Comparison of ENCODE assay signal across 15 cellular contexts in genomic region chr2:54638774-54639187, GRCh38.
DNase-seq lines count a peak whose midpoint lies in the region; ATAC-seq, FAIRE-seq and TF ChIP-seq lines count a peak whose summit lies in the region.
"Had no signal": no experiment of that assay in that cellular context is flagged by ENCODE, and none has a peak within 500 bp of the region (broad histone marks: within the 10 kb centered on the region; RNA-seq: fewer than 3 reads in every experiment).

No MANE protein-coding gene starts in this region.

- H3K9me3 Mint-ChIP-seq in CD4-positive, alpha-beta T cell, result no peaks in the 10 kb centered on the region
- H3K9me3 Mint-ChIP-seq in endothelial cell (ENCODE audit: unreplicated experiment), result no peaks in the 10 kb centered on the region
- H3K9me3 Mint-ChIP-seq: immature natural killer cell had no signal

- H3K36me3 Mint-ChIP-seq in CD4-positive, alpha-beta T cell (ENCODE audit: low read depth), result peaks cover 91% of the 10 kb centered on the region
- peaks cover 83% of the 10 kb centered on the region for H3K36me3 Mint-ChIP-seq in endothelial cell (ENCODE audit: low read depth, unreplicated experiment)

- no peak overlapping the region for H2BK5ac ChIP-seq in trophoblast cell (ENCODE audit: low read depth, low read length, poor library complexity)

- no peak overlapping the region for H2AFZ ChIP-seq in trophoblast cell (ENCODE audit: insufficient read depth, low read length, poor library complexity)

- peak overlapping the region; percentile 43 for H4K8ac ChIP-seq in trophoblast cell (ENCODE audit: low read depth, low read length)

- no peak for DNase-seq in CD4-positive, alpha-beta T cell
- DNase-seq in NCI-H187 (lab: John Stamatoyannopoulos, UW) (peak; percentile 34 to 41), endothelial cell (ENCODE audit: low spot score) (no peak), trophoblast cell (no peak), DMS153 treated with DMSO at 0.1 percent for 48 hours (lab: John Stamatoyannopoulos, UW; ENCODE audit: unreplicated experiment) (no peak), frontal cortex (ENCODE audit: low spot score in 2 of 2) (no peak)
- DNase-seq: activated CD4-positive, alpha-beta T cell treated with anti-CD3 and anti-CD28 coated beads, Interleukin-2, amount 50 U/mL, for 1 hour; activated gamma-delta T cell; immature natural killer cell; NCI-H2029 treated with DMSO at 0.1 percent for 48 hours; OCI-M1; T-helper 1 cell had no signal

- H3K27me3 Mint-ChIP-seq in CD4-positive, alpha-beta T cell, result no peaks in the 10 kb centered on the region
- H3K27me3 Mint-ChIP-seq in endothelial cell (ENCODE audit: unreplicated experiment), result peaks cover 34% of the 10 kb centered on the region

- no peak overlapping the region for H3K27ac ChIP-seq in CD4-positive, alpha-beta T cell (ENCODE audit: low read depth, low read length)
- H3K27ac ChIP-seq in trophoblast cell (ENCODE audit: low read depth, low read length), result no peak overlapping the region

- H3K4me3 Mint-ChIP-seq in CD4-positive, alpha-beta T cell, result no peak overlapping the region
- H3K4me3 Mint-ChIP-seq in endothelial cell (ENCODE audit: unreplicated experiment), result peak overlapping the region; percentile 63
- H3K4me3 Mint-ChIP-seq: immature natural killer cell had no signal

- POLR2A ChIA-PET in CD4-positive, alpha-beta T cell (lab: Charles Lee), result interaction anchor here (1.4 kb wide), 1 partner anchor 872 kb away, joined by 3 read pairs; the partner anchor contains the start of gene CHAC2

- H4K91ac ChIP-seq in trophoblast cell (ENCODE audit: low read depth, low read length), result no peak overlapping the region

- ATAC-seq in CD4-positive, alpha-beta T cell (ENCODE audit: poor library complexity), result no peak
- ATAC-seq in GM21737 (IDR thresholded peaks at IDR 0.05; ENCODE audit: unreplicated experiment) (no peak), GM18858 (IDR thresholded peaks at IDR 0.05; ENCODE audit: unreplicated experiment) (no peak)
- ATAC-seq: sciatic nerve had no signal

- no peak overlapping the region for H2AK5ac ChIP-seq in trophoblast cell (ENCODE audit: low read length)

- no peaks in the 10 kb centered on the region for H3K79me2 ChIP-seq in trophoblast cell (ENCODE audit: control insufficient read depth, insufficient read depth, low read length, poor library complexity)

- TF ChIP-seq CTCF in CD4-positive, alpha-beta T cell (IDR thresholded peaks at IDR 0.05), result no peak
- no peak for TF ChIP-seq CTCF in endothelial cell (IDR thresholded peaks at IDR 0.05; ENCODE audit: unreplicated experiment)

- H3K23ac ChIP-seq in trophoblast cell (ENCODE audit: low read length), result no peak overlapping the region

- no peak overlapping the region for H2BK12ac ChIP-seq in trophoblast cell (ENCODE audit: low read length)

- no CpG with 5 or more reads among the region's 7 CpGs for WGBS in trophoblast cell (ENCODE audit: extremely low coverage, insufficient coverage, insufficient read length)

- no peak overlapping the region for H2BK120ac ChIP-seq in trophoblast cell (ENCODE audit: insufficient read depth, low read length, poor library complexity)

- H3K4me2 ChIP-seq in trophoblast cell (ENCODE audit: low read length), result no peak overlapping the region

- H3K14ac ChIP-seq in trophoblast cell (ENCODE audit: low read length), result no peak overlapping the region

- intact Hi-C loops in CD4-positive, alpha-beta T cell (cut with DNase I, micrococcal nuclease), result no loop called here

- H4K12ac ChIP-seq in trophoblast cell (ENCODE audit: low read depth, low read length), result no peak overlapping the region

- no peak overlapping the region for H3K9ac ChIP-seq in trophoblast cell (ENCODE audit: low read length)

- H3K4me3 ChIP-seq in trophoblast cell (ENCODE audit: low read depth, low read length), result no peak overlapping the region

- peaks cover 37% of the 10 kb centered on the region for H3K4me1 Mint-ChIP-seq in CD4-positive, alpha-beta T cell (ENCODE audit: low read depth)
- peaks cover 59% of the 10 kb centered on the region for H3K4me1 Mint-ChIP-seq in endothelial cell (ENCODE audit: unreplicated experiment)

- H3K4me1 ChIP-seq in trophoblast cell (ENCODE audit: control insufficient read depth in 1 of 2, insufficient read depth in 2 of 2, low read length in 2 of 2), result peaks cover 8 to 20% of the 10 kb centered on the region in 2 experiments

- no peaks in the 10 kb centered on the region for H3K27me3 ChIP-seq in CD4-positive, alpha-beta T cell (ENCODE audit: control insufficient read depth, insufficient read depth, low read length)
- H3K27me3 ChIP-seq in trophoblast cell (ENCODE audit: insufficient read depth, low read length), result no peaks in the 10 kb centered on the region

- peak overlapping the region; percentile 14 for H3K27ac Mint-ChIP-seq in CD4-positive, alpha-beta T cell
- H3K27ac Mint-ChIP-seq in endothelial cell (ENCODE audit: unreplicated experiment), result peak overlapping the region; percentile 72
- H3K27ac Mint-ChIP-seq: immature natural killer cell had no signal

- no peaks in the 10 kb centered on the region for H3K9me3 ChIP-seq in CD4-positive, alpha-beta T cell (ENCODE audit: control insufficient read depth, low read length)
- no peaks in the 10 kb centered on the region for H3K9me3 ChIP-seq in trophoblast cell (ENCODE audit: insufficient read depth, low read depth, low read length)

- no peak overlapping the region for H3K4ac ChIP-seq in trophoblast cell (ENCODE audit: low read depth, low read length)

- no peak for FAIRE-seq in frontal cortex (lab: Jason Lieb, UNC)

- peaks cover 14 to 31% of the 10 kb centered on the region in 2 experiments for H3K36me3 ChIP-seq in trophoblast cell (ENCODE audit: control insufficient read depth in 1 of 2, insufficient read depth in 2 of 2, low read length in 2 of 2)

- H3K18ac ChIP-seq in trophoblast cell (ENCODE audit: low read length), result no peak overlapping the region

- CTCF ChIA-PET in CD4-positive, alpha-beta T cell (lab: Charles Lee), result no interaction called here

- H3K79me1 ChIP-seq in trophoblast cell (ENCODE audit: low read length), result no peaks in the 10 kb centered on the region

Comparison
In these comparisons a context has a peak if more than half of its experiments do, and no peak if none do; other contexts are left out.
1. DNase-seq: peak in NCI-H187 (2 of 2); none in CD4-positive, alpha-beta T cell (0 of 10), endothelial cell (single experiment), trophoblast cell (0 of 2), DMS153 treated with DMSO at 0.1 percent for 48 hours (single experiment) and frontal cortex (0 of 2).